16 cellular contexts compared by ENCODE assay signal in the genomic region with DNA sequence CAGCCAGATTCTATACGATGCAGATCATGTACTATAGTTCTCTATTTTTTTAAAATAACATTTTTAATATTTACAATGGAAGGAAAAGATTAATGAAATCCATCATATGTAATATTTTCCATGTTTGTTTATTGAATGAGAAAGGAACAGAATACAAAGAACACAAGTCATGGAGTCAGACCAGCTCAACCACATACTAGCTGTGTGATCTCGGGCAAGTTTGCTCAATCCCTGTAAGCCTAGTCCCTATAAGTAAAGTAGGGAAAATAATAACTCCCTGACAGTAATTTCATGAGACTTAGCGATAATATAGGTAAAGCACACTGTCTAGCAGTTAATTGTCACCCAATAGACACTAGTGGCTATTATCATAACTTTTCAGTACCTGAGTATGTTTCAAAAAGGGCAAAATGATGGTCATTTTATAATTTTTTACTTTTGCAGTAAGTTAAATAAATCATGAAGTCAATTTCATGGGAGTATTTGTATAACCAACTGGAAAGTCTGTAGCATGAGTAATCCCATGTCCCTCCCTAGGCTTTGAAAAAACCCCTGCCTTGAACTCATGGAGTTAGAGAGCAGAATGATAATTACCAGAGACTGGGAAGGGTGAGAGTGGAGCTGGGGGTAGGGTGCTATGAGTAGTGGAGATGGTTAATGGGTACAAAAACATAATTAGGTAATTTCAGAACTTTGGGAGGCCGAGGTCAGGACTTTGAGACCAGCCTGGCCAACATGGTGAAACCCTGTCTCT.
"Had no signal": no experiment of that assay in that cellular context is flagged by ENCODE, and none has a peak within 500 bp of the region (broad histone marks: within the 10 kb centered on the region; RNA-seq: fewer than 3 reads in every experiment).

No MANE protein-coding gene starts in this region.

- H3K4me3 ChIP-seq: colonic mucosa, lower lobe of right lung, thyroid gland had no signal

- H3K36me3 ChIP-seq: colonic mucosa, lower lobe of right lung, thyroid gland had no signal

- H3K27me3 ChIP-seq: colonic mucosa, thyroid gland had no signal

- FAIRE-seq: urothelium cell line had no signal

- DNase-seq: activated CD4-positive, alpha-beta memory T cell treated with anti-CD3 and anti-CD28 coated beads, Interleukin-2, amount 10 ng/mL, durations not matched to agents 7 days and 5 days; activated CD4-positive, alpha-beta T cell treated with anti-CD3 and anti-CD28 coated beads for 48 hours; activated CD4-positive, CD25-positive, alpha-beta regulatory T cell; activated CD8-positive, alpha-beta memory T cell treated with anti-CD3 and anti-CD28 coated beads, Interleukin-2, amount 10 ng/mL, durations not matched to agents 7 days and 5 days; activated naive CD8-positive, alpha-beta T cell treated with anti-CD3 and anti-CD28 coated beads for 36 hours; amygdala; central memory CD4-positive, alpha-beta T cell; colonic mucosa; left colon; lower lobe of right lung; stimulated activated CD4-positive, alpha-beta T cell treated with anti-CD3 and anti-CD28 coated beads, Interleukin-1b, Interleukin-23, amount 100 ng/mL, for 48 hours; stimulated activated CD8-positive, alpha-beta memory T cell treated with anti-CD3 and anti-CD28 coated beads, Interleukin-4, amount 100 ng/mL, for 48 hours; stimulated activated naive CD4-positive, alpha-beta T cell; T1000; thyroid gland had no signal
